ENCODE assay signal across 11 cellular contexts in the genomic region with DNA sequence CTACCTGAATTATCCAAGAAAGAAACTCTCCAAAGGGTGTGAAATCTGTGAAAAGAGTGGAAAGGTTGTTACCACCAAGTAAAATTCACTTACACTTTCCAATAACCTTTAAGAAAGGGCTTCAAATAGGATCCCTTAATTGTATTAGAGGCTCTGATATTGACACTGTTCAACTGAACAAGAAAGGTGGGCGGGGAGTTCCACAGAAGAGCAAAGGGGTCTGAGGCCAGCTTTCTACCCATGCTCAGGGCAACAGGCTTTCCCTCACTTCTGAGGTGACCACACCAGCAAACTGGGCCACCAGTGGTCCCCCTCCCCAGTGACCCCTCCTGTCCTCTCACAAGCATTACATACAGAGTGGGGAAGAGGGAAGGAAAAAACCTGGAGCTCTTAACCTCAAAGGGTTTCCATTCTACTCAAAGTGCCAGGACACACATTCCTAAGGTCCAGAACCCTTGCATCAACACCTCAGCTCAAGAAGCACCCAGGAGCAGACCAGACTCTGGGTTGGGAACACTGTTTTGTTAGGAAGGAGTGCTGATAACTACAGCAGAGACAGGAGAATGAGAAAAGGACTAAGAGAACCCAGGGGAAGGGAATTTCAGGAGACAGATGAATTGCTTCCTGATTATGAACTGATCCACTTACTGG.
DNase-seq lines count a peak whose midpoint lies in the region; ATAC-seq and TF ChIP-seq lines count a peak whose summit lies in the region.
"Had no signal": no experiment of that assay in that cellular context is flagged by ENCODE, and none has a peak within 500 bp of the region (broad histone marks: within the 10 kb centered on the region; RNA-seq: fewer than 3 reads in every experiment).

No MANE protein-coding gene starts in this region.

- no peak for TF ChIP-seq CTCF in colonic mucosa (IDR thresholded peaks at IDR 0.05)
- TF ChIP-seq CTCF in mesothelial cell of epicardium (IDR thresholded peaks at IDR 0.05; ENCODE audit: unreplicated experiment) = no peak
- no peak for TF ChIP-seq CTCF in thyroid gland (IDR thresholded peaks at IDR 0.05)

- H3K4me3 ChIP-seq in colonic mucosa (no peak overlapping the region), thyroid gland (replicated peaks in 1 of 3) (no peak overlapping the region)

- H3K27me3 Mint-ChIP-seq in activated naive CD4-positive, alpha-beta T cell treated with anti-CD3 and anti-CD28 coated beads for 36 hours (ENCODE audit: low read depth) = peaks cover 10% of the 10 kb centered on the region
- no peaks in the 10 kb centered on the region for H3K27me3 Mint-ChIP-seq in mesothelial cell of epicardium (ENCODE audit: low read depth)

- no peak for DNase-seq in activated naive CD4-positive, alpha-beta T cell treated with anti-CD3 and anti-CD28 coated beads, Interleukin-2, amount 50 U/mL, for 72 hours (ENCODE audit: low spot score in 2 of 2)
- no peak for DNase-seq in activated naive CD4-positive, alpha-beta T cell treated with anti-CD3 and anti-CD28 coated beads for 36 hours
- DNase-seq in colonic mucosa (no peak), mesothelial cell of epicardium (ENCODE audit: low spot score in 2 of 2, unreplicated experiment in 2 of 2) (no peak), thyroid gland (peak; percentile 19 to 27)
- DNase-seq: NCI-H510A had no signal

- ATAC-seq in activated naive CD4-positive, alpha-beta T cell treated with anti-CD3 and anti-CD28 coated beads, Interleukin-2, amount 50 U/mL, for 72 hours = no peak
- no peak for ATAC-seq in GM18873 (IDR thresholded peaks at IDR 0.05; ENCODE audit: low FRiP score, unreplicated experiment)
- ATAC-seq in GM19467 (IDR thresholded peaks at IDR 0.05; ENCODE audit: unreplicated experiment) = no peak
- no peak for ATAC-seq in GM21619 (IDR thresholded peaks at IDR 0.05; ENCODE audit: unreplicated experiment)
- ATAC-seq: SK-N-SH treated with all-trans-retinoic acid at 6 μM for 48 hours had no signal

- H3K4me1 Mint-ChIP-seq in activated naive CD4-positive, alpha-beta T cell treated with anti-CD3 and anti-CD28 coated beads for 36 hours (ENCODE audit: low read depth) = peaks cover 23% of the 10 kb centered on the region
- peaks cover 32% of the 10 kb centered on the region for H3K4me1 Mint-ChIP-seq in mesothelial cell of epicardium

- H3K9ac ChIP-seq in colonic mucosa (ENCODE audit: low read depth in 2 of 2, low read length in 2 of 2) = peak overlapping the region in 1 of 2 donors; percentile 55
- H3K9ac ChIP-seq: parathyroid adenoma had no signal

- WGBS in thyroid gland, 2 donors = 0 to 36% methylated on average over 1 of the region's 1 CpG

- H3K4me1 ChIP-seq in colonic mucosa (peaks cover 6% of the 10 kb centered on the region), thyroid gland (peaks cover 16 to 30% of the 10 kb centered on the region in 2 donors)
- H3K4me1 ChIP-seq: parathyroid adenoma had no signal

- no peaks in the 10 kb centered on the region for H3K27me3 ChIP-seq in colonic mucosa
- no peaks in the 10 kb centered on the region for H3K27me3 ChIP-seq in thyroid gland

- peak overlapping the region; percentile 35 to 88 for H3K27ac Mint-ChIP-seq in activated naive CD4-positive, alpha-beta T cell treated with anti-CD3 and anti-CD28 coated beads, Interleukin-2, amount 50 U/mL, for 72 hours
- H3K27ac Mint-ChIP-seq in activated naive CD4-positive, alpha-beta T cell treated with anti-CD3 and anti-CD28 coated beads for 36 hours = no peak overlapping the region
- peak overlapping the region; percentile 68 for H3K27ac Mint-ChIP-seq in mesothelial cell of epicardium

- H3K9me3 ChIP-seq in colonic mucosa = no peaks in the 10 kb centered on the region
- no peaks in the 10 kb centered on the region for H3K9me3 ChIP-seq in thyroid gland

- H3K4me3 Mint-ChIP-seq in activated naive CD4-positive, alpha-beta T cell treated with anti-CD3 and anti-CD28 coated beads for 36 hours = no peak overlapping the region
- H3K4me3 Mint-ChIP-seq in mesothelial cell of epicardium = no peak overlapping the region

- no peaks in the 10 kb centered on the region for H3K36me3 ChIP-seq in colonic mucosa
- no peaks in the 10 kb centered on the region for H3K36me3 ChIP-seq in thyroid gland

- TF ChIP-seq POLR2A in thyroid gland (IDR thresholded peaks at IDR 0.05) = no peak

- intact Hi-C loops in activated naive CD4-positive, alpha-beta T cell treated with anti-CD3 and anti-CD28 coated beads for 36 hours (cut with micrococcal nuclease) = no loop called here
- intact Hi-C loops in colonic mucosa (cut with DNase I) (no loop called here), thyroid gland (cut with DNase I) (no loop called here)

- CTCF ChIA-PET in activated naive CD4-positive, alpha-beta T cell treated with anti-CD3 and anti-CD28 coated beads for 36 hours (lab: Charles Lee) = no interaction called here

- peaks cover 0 to 4% of the 10 kb centered on the region in 2 donors for H3K36me3 Mint-ChIP-seq in activated naive CD4-positive, alpha-beta T cell treated with anti-CD3 and anti-CD28 coated beads, Interleukin-2, amount 50 U/mL, for 72 hours
- H3K36me3 Mint-ChIP-seq in activated naive CD4-positive, alpha-beta T cell treated with anti-CD3 and anti-CD28 coated beads for 36 hours (ENCODE audit: low read depth) = no peaks in the 10 kb centered on the region
- H3K36me3 Mint-ChIP-seq in mesothelial cell of epicardium = peaks cover 10% of the 10 kb centered on the region

- no peaks in the 10 kb centered on the region for H3K9me3 Mint-ChIP-seq in activated naive CD4-positive, alpha-beta T cell treated with anti-CD3 and anti-CD28 coated beads, Interleukin-2, amount 50 U/mL, for 72 hours
- no peaks in the 10 kb centered on the region for H3K9me3 Mint-ChIP-seq in activated naive CD4-positive, alpha-beta T cell treated with anti-CD3 and anti-CD28 coated beads for 36 hours
- no peaks in the 10 kb centered on the region for H3K9me3 Mint-ChIP-seq in mesothelial cell of epicardium

- H3K27ac ChIP-seq in colonic mucosa = peak overlapping the region; percentile 60
- H3K27ac ChIP-seq in thyroid gland = peak overlapping the region; percentile 62 to 85 (median 71)

Comparison
In these comparisons a context has a peak if more than half of its experiments do, and no peak if none do; other contexts are left out.
1. DNase-seq: peak in thyroid gland (2 of 2); none in activated naive CD4-positive, alpha-beta T cell treated with anti-CD3 and anti-CD28 coated beads, Interleukin-2, amount 50 U/mL, for 72 hours (0 of 2), activated naive CD4-positive, alpha-beta T cell treated with anti-CD3 and anti-CD28 coated beads for 36 hours (single experiment), colonic mucosa (single experiment) and mesothelial cell of epicardium (0 of 2).